In the genomic region with DNA sequence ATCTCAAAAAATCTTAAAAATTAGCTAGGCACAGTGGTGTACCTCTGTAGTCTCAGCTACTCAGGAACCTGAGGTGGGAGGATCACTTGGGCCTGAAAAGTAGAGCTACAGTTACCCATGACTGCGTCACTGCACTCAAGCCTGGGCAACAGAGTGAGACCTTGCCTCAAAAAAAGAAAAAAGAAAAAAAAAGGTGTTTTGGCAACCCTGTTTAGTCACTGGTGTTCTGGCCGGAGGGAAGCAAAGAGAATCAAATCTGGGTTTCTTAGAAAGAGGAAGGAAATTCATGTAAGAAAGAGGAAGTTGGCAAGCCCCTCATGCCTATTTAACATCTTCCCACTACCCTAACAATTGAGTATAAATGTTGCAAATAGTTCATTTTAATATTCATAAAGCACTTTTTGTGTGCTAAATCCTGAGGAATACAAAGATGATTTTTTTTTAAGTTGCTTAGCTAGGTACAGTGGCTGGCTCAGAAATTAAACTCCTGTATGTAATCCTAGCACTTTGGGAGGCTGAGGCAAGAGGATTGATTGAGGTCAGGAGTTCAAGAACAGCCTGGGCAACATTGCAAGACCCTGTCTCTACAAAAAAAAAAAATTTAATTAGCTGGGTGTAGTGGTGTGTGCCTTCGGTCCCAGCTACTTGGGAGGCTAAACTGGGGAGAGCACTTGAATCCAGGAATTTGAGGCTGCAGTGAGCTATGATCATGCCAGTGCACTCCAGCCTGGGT, we compare ENCODE assay signal across 9 cellular contexts. TPM values are rescaled to one million over a fixed set of nuclear protein-coding genes. Genes with fewer than 3 reads are reported as not detected.
A peak's percentile ranks its signal among the peaks of the same experiment; 100 is the strongest.
DNase-seq lines count a peak whose midpoint lies in the region; ATAC-seq and TF ChIP-seq lines count a peak whose summit lies in the region.
"Had no signal": no experiment of that assay in that cellular context is flagged by ENCODE, and none has a peak within 500 bp of the region (broad histone marks: within the 10 kb centered on the region; RNA-seq: fewer than 3 reads in every experiment).

No MANE protein-coding gene starts in this region.

- TF ChIP-seq POLR2A in suprapubic skin (IDR thresholded peaks at IDR 0.05) (no peak), esophagus muscularis mucosa (IDR thresholded peaks at IDR 0.05; ENCODE audit: low read depth) (no peak)

- no peaks in the 10 kb centered on the region for H3K9me3 ChIP-seq in right atrium auricular region
- H3K9me3 ChIP-seq in suprapubic skin, result no peaks in the 10 kb centered on the region
- no peaks in the 10 kb centered on the region for H3K9me3 ChIP-seq in esophagus muscularis mucosa

- 75% methylated on average over 3 of the region's 3 CpGs for WGBS in suprapubic skin
- WGBS in esophagus muscularis mucosa, result 73% methylated on average over 3 of the region's 3 CpGs

- no peaks in the 10 kb centered on the region for H3K27me3 Mint-ChIP-seq in activated B cell treated with CpG ODN at 0.5 μM for 24 hours

- no peak for TF ChIP-seq CTCF in right atrium auricular region (IDR thresholded peaks at IDR 0.05)
- TF ChIP-seq CTCF in activated B cell treated with CpG ODN at 0.5 μM for 24 hours (IDR thresholded peaks at IDR 0.05), result no peak
- no peak for TF ChIP-seq CTCF in suprapubic skin (IDR thresholded peaks at IDR 0.05)
- TF ChIP-seq CTCF in esophagus muscularis mucosa (IDR thresholded peaks at IDR 0.05), result no peak
- no peak for TF ChIP-seq CTCF in coronary artery (IDR thresholded peaks at IDR 0.05)

- CTCF ChIA-PET in activated B cell treated with CpG ODN at 0.5 μM for 24 hours (lab: Charles Lee), result interaction anchor here (0.6 kb wide), 1 partner anchor 284 kb away, joined by 3 read pairs; no protein-coding TSS in a partner anchor

- no peak for DNase-seq in Right ventricle myocardium inferior (ENCODE audit: missing footprints)
- no peak for DNase-seq in right atrium auricular region (ENCODE audit: low spot score)
- peak; percentile 36 for DNase-seq in activated B cell treated with CpG ODN at 0.5 μM for 24 hours
- no peak for DNase-seq in suprapubic skin (ENCODE audit: low spot score in 2 of 2)
- DNase-seq in esophagus muscularis mucosa (ENCODE audit: extremely low spot score), result no peak
- DNase-seq in coronary artery (ENCODE audit: low spot score), result no peak
- DNase-seq in NCI-H774 (lab: John Stamatoyannopoulos, UW), result no peak
- DNase-seq: amniotic stem cell had no signal

- H3K36me3 ChIP-seq in right atrium auricular region (no peaks in the 10 kb centered on the region), suprapubic skin (no peaks in the 10 kb centered on the region), esophagus muscularis mucosa (no peaks in the 10 kb centered on the region)

- TF ChIP-seq EP300 in suprapubic skin (IDR thresholded peaks at IDR 0.05) (no peak), esophagus muscularis mucosa (IDR thresholded peaks at IDR 0.05) (no peak)

- H3K27me3 ChIP-seq in right atrium auricular region (no peaks in the 10 kb centered on the region), suprapubic skin (no peaks in the 10 kb centered on the region), esophagus muscularis mucosa (no peaks in the 10 kb centered on the region)

- peak overlapping the region; percentile 55 for H3K4me3 Mint-ChIP-seq in activated B cell treated with CpG ODN at 0.5 μM for 24 hours

- no peaks in the 10 kb centered on the region for H3K36me3 Mint-ChIP-seq in activated B cell treated with CpG ODN at 0.5 μM for 24 hours (ENCODE audit: low read depth)

- H3K4me3 ChIP-seq in right atrium auricular region, result no peak overlapping the region
- H3K4me3 ChIP-seq in suprapubic skin, result no peak overlapping the region
- H3K4me3 ChIP-seq in esophagus muscularis mucosa, result no peak overlapping the region
- H3K4me3 ChIP-seq in coronary artery, result no peak overlapping the region

- intact Hi-C loops in Right ventricle myocardium inferior (cut with DNase I), result no loop called here
- intact Hi-C loops in activated B cell treated with CpG ODN at 0.5 μM for 24 hours (cut with micrococcal nuclease), result loop anchor here (1.0 to 10.0 kb wide), 8 partner anchors 23 to 1764 kb away; partner anchors contain the start of genes APPBP2, GDPD1 and HEATR6
- intact Hi-C loops in esophagus muscularis mucosa (cut with DNase I), result no loop called here

- peaks cover 74% of the 10 kb centered on the region for H3K4me1 Mint-ChIP-seq in activated B cell treated with CpG ODN at 0.5 μM for 24 hours

- H3K27ac Mint-ChIP-seq in activated B cell treated with CpG ODN at 0.5 μM for 24 hours, result peak overlapping the region; percentile 64

- H3K27ac ChIP-seq in right atrium auricular region, result peak overlapping the region in 1 of 2 donors; percentile 29
- peak overlapping the region; percentile 15 for H3K27ac ChIP-seq in suprapubic skin
- H3K27ac ChIP-seq in esophagus muscularis mucosa (replicated peaks in 1 of 4), result peak overlapping the region in 2 of 4 donors; percentile 20 to 25
- no peak overlapping the region for H3K27ac ChIP-seq in coronary artery

- H3K9me3 Mint-ChIP-seq in activated B cell treated with CpG ODN at 0.5 μM for 24 hours, result no peaks in the 10 kb centered on the region

- ATAC-seq in Right ventricle myocardium inferior (peak; percentile 37), HG03175 (IDR thresholded peaks at IDR 0.05; ENCODE audit: unreplicated experiment) (peak; percentile 87), activated B cell treated with CpG ODN at 0.5 μM for 24 hours (ENCODE audit: low read depth) (peak; percentile 95)

- POLR2A ChIA-PET in activated B cell treated with CpG ODN at 0.5 μM for 24 hours (lab: Charles Lee), result interaction anchor here (0.5 to 1.6 kb wide), 6 partner anchors 16 to 279 kb away, joined by 3 to 6 read pairs (median 4); partner anchors contain the start of genes BCAS3 and CHCT1

- H3K4me1 ChIP-seq in right atrium auricular region, result no peaks in the 10 kb centered on the region
- H3K4me1 ChIP-seq in suprapubic skin, result peaks cover 4% of the 10 kb centered on the region
- H3K4me1 ChIP-seq in esophagus muscularis mucosa, result peaks cover 0 to 3% (median 1%) of the 10 kb centered on the region in 4 donors

RNA-seq across cellular contexts. Expression of gene USP32, which starts 6.5 kb away (rescaled TPM):
- total RNA-seq in Right ventricle myocardium inferior, result 32.2 TPM
- 10 to 100 TPM; 24.5 to 27.7 TPM for total RNA-seq in right atrium auricular region
- total RNA-seq in activated B cell treated with CpG ODN at 0.5 μM for 24 hours, result 48.9 and 59.2 TPM in 2 replicates
- total RNA-seq in suprapubic skin, result 10 to 100 TPM; 58.3 to 74.5 (median 62.0) TPM
- total RNA-seq in esophagus muscularis mucosa, result 10 to 100 TPM; 42.3 to 65.8 (median 47.9) TPM

RNA-seq across cellular contexts. Expression of gene CHCT1, which starts 23.9 kb away (rescaled TPM):
- not detected for total RNA-seq in Right ventricle myocardium inferior
- total RNA-seq in right atrium auricular region, result not detected
- total RNA-seq in activated B cell treated with CpG ODN at 0.5 μM for 24 hours, result 0.44 TPM in 1 of 2 replicates, not detected in the other
- not detected for total RNA-seq in suprapubic skin
- not detected for total RNA-seq in esophagus muscularis mucosa

Comparison
In these comparisons a context has a peak if more than half of its experiments do, and no peak if none do; other contexts are left out.
1. ATAC-seq: peak in every context shown above with its lines; median percentile 95 in activated B cell treated with CpG ODN at 0.5 μM for 24 hours; 87 in HG03175; 37 in Right ventricle myocardium inferior.